Comparison of ENCODE assay signal across 7 cellular contexts in the genomic region with DNA sequence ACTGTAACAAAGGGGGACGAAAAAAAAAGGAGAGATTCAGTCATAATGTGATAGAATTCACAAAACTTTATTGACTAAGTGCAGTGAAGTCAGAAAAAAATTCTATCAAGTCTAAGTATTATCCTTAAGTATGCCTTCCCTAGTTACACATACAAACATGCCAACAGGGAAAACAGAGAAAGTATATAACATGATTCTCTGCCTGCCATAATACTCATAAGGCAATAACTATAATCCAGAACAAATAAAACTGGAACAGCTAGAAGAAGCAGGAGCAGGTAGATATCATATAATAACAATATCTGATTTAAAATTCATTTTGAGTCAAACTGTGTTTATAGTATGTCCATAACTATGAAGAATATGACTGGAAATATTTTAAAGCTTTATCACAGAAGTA.
"Had no signal": no experiment of that assay in that cellular context is flagged by ENCODE, and none has a peak within 500 bp of the region (broad histone marks: within the 10 kb centered on the region; RNA-seq: fewer than 3 reads in every experiment).

No MANE protein-coding gene starts in this region.

- H3K4me3 Mint-ChIP-seq: GM23338, H9 had no signal

- H3K9me3 Mint-ChIP-seq: GM23338, H9 had no signal

- DNase-seq: H9, HCEC 1CT, IMR-90, KBM-7 had no signal

- FAIRE-seq: H1, HTR-8/SVneo had no signal

- H3K4me2 ChIP-seq: GM23338 had no signal

- H3K4me1 Mint-ChIP-seq: GM23338, H9 had no signal

- H2AFZ ChIP-seq: GM23338 had no signal

- H3K4me3 ChIP-seq: GM23338 had no signal

- H3K27ac Mint-ChIP-seq: GM23338, H9 had no signal

- ATAC-seq: GM23338 had no signal
